In the genomic region with DNA sequence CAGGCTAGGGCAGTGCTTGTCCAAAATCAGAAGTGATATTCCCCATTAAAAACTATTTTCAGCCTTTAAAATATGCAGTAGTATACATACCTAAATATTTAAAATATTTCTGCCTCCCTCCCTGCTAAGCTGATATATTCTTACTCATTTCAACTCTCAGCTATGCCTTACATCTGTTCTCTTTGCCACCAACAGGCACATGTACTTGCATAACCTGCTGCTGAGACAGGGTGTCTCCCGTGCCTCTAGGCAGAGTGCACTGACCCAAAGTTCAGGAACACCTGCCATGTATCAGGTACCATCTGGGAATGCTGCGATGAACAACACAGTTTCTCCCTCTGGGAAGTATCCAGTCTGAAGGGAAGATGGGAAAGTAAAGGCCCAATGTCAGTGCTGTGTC, we compare ENCODE assay signal across 2 cellular contexts.
A peak's percentile ranks its signal among the peaks of the same experiment; 100 is the strongest.
TF ChIP-seq lines count a peak whose summit lies in the region.

No MANE protein-coding gene starts in this region.

TF ChIP-seq in IMR-90, 13 proteins besides CTCF, POLR2A, EP300 and RAD21:
- peak; percentile 42; the same call in 1 of the 2 replicates for TF ChIP-seq BHLHE40 (IDR thresholded peaks at IDR 0.05; ENCODE audit: low read depth, low read length)
- TF ChIP-seq CEBPB (IDR thresholded peaks at IDR 0.05; ENCODE audit: low read depth, low read length), result no peak

TF ChIP-seq in H1, 55 proteins besides CTCF, POLR2A, EP300 and RAD21:
- TF ChIP-seq KDM5A (IDR thresholded peaks at IDR 0.05; ENCODE audit: low read length), result no peak
- TF ChIP-seq EZH2 (IDR thresholded peaks at IDR 0.05; ENCODE audit: low read depth, low read length, severe bottlenecking), result no peak
- no peak for TF ChIP-seq TAF7 (optimal IDR thresholded peaks at IDR 0.05; ENCODE audit: borderline replicate concordance, low read depth, low read length)
- no peak for TF ChIP-seq POU5F1 (IDR thresholded peaks at IDR 0.05; ENCODE audit: low read depth, low read length)
- no peak for TF ChIP-seq RNF2 (IDR thresholded peaks at IDR 0.05; ENCODE audit: borderline replicate concordance, low read depth, low read length, missing control alignments, poor library complexity, severe bottlenecking)
- TF ChIP-seq TEAD4 (IDR thresholded peaks at IDR 0.05; ENCODE audit: low read depth, low read length), result no peak
- TF ChIP-seq, protein P1, sequence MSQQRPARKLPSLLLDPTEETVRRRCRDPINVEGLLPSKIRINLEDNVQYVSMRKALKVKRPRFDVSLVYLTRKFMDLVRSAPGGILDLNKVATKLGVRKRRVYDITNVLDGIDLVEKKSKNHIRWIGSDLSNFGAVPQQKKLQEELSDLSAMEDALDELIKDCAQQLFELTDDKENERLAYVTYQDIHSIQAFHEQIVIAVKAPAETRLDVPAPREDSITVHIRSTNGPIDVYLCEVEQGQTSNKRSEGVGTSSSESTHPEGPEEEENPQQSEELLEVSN (IDR thresholded peaks at IDR 0.05), result no peak
- TF ChIP-seq GABPA (IDR thresholded peaks at IDR 0.05; ENCODE audit: borderline replicate concordance, insufficient read depth, low read length), result no peak
- TF ChIP-seq POLR2AphosphoS5 (IDR thresholded peaks at IDR 0.05; ENCODE audit: low read depth, low read length), result no peak
- TF ChIP-seq NANOG (IDR thresholded peaks at IDR 0.05; ENCODE audit: insufficient read depth, low read depth, low read length, poor library complexity, severe bottlenecking), result no peak
